8 cellular contexts compared by ENCODE assay signal in genomic region chr1:150486966-150487762, GRCh38. TPM values are rescaled to one million over a fixed set of nuclear protein-coding genes. Genes with fewer than 3 reads are reported as not detected.
DNase-seq lines count a peak whose midpoint lies in the region; ATAC-seq and TF ChIP-seq lines count a peak whose summit lies in the region.

Gene TARS2, plus strand, starts transcription at chr1:150487419. Its CDS starts 32 bp downstream, at chr1:150487451.

- H3K27ac Mint-ChIP-seq in IgD-negative memory B cell, result peak within 1 kb of the TSS; percentile 67 to 99 (median 99)

- H3K27me3 Mint-ChIP-seq in IgD-negative memory B cell, result no peaks in the 10 kb centered on the region

- peak within 1 kb of the TSS; percentile 67 for H3K27ac ChIP-seq in mucosa of rectum (ENCODE audit: low read depth in 2 of 2, low read length in 2 of 2)

- ATAC-seq in GM21529 (IDR thresholded peaks at IDR 0.05; ENCODE audit: unreplicated experiment), result peak; percentile 100

- H3K27me3 ChIP-seq in mucosa of rectum (ENCODE audit: control insufficient read depth in 2 of 2, insufficient read depth in 2 of 2, low read length in 2 of 2), result no peaks in the 10 kb centered on the region

- H3K9ac ChIP-seq in mucosa of rectum (ENCODE audit: low read depth in 1 of 2, low read length in 2 of 2), result peak within 1 kb of the TSS; percentile 89 to 91

- peak within 1 kb of the TSS; percentile 84 to 86 for H3K4me3 ChIP-seq in mucosa of rectum (ENCODE audit: low read length in 2 of 2)

- H3K4me1 ChIP-seq in mucosa of rectum (ENCODE audit: control insufficient read depth in 2 of 2, insufficient read depth in 2 of 2, low read length in 2 of 2), result peaks cover 5 to 8% of the 10 kb centered on the region in 2 donors

- no peaks in the 10 kb centered on the region for H3K9me3 ChIP-seq in mucosa of rectum (ENCODE audit: control insufficient read depth in 2 of 2, low read length in 2 of 2)

- H3K4me1 Mint-ChIP-seq in IgD-negative memory B cell, result peaks cover 7 to 15% (median 13%) of the 10 kb centered on the region in 3 donors

- peak; percentile 92 for TF ChIP-seq POLR2A in erythroblast (IDR thresholded peaks at IDR 0.05; ENCODE audit: low read length)

- peak within 1 kb of the TSS; percentile 93 to 100 (median 98) for H3K4me3 Mint-ChIP-seq in IgD-negative memory B cell

- DNase-seq in DMS114 treated with DMSO at 0.1 percent for 48 hours (lab: John Stamatoyannopoulos, UW; ENCODE audit: unreplicated experiment) (peak; percentile 100), OCI-M2 (lab: John Stamatoyannopoulos, UW; ENCODE audit: unreplicated experiment) (peak; percentile 94), activated T-cell treated with anti-CD3 and anti-CD28 coated beads for 4 hours (peak; percentile 93), erythroblast (lab: John Stamatoyannopoulos, UW) (peak; percentile 98 to 99)
- peak; percentile 97 for DNase-seq in stimulated activated CD8-positive, alpha-beta memory T cell treated with anti-CD3 and anti-CD28 coated beads, Interleukin-4, amount 100 ng/mL, for 48 hours

- no peaks in the 10 kb centered on the region for H3K9me3 Mint-ChIP-seq in IgD-negative memory B cell

- peaks cover 6% of the 10 kb centered on the region for H3K36me3 Mint-ChIP-seq in IgD-negative memory B cell

- peaks cover 9 to 17% of the 10 kb centered on the region in 2 donors for H3K36me3 ChIP-seq in mucosa of rectum (ENCODE audit: control insufficient read depth in 2 of 2, insufficient read depth in 2 of 2, low read length in 2 of 2)

RNA-seq across cellular contexts. Expression of gene TARS2, which starts in this region (rescaled TPM):
- polyA plus RNA-seq in IgD-negative memory B cell, result 37.4 TPM

Comparison
In these comparisons a context has a peak if more than half of its experiments do, and no peak if none do; other contexts are left out.
1. Peak in every context shown above with its lines: DNase-seq, ATAC-seq, H3K4me3 ChIP-seq and H3K27ac ChIP-seq.